In the genomic region with DNA sequence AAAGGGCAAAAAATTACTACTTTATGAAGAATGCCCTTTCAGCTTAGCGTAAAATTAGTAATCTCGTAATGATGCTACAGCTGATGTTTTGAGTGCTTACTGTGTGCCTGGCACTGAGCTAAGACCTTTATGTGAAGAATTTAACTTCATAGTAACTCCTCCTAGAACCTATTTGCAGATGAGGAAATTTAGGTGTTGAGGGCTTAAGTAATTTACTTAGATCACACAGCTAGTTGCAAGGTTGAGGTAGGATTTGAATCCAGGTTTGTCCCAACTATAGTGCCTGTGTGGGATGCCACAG, we compare ENCODE assay signal across 9 cellular contexts. TPM values are rescaled to one million over a fixed set of nuclear protein-coding genes. Genes with fewer than 3 reads are reported as not detected.
DNase-seq lines count a peak whose midpoint lies in the region; ATAC-seq and TF ChIP-seq lines count a peak whose summit lies in the region.
"Had no signal": no experiment of that assay in that cellular context is flagged by ENCODE, and none has a peak within 500 bp of the region (broad histone marks: within the 10 kb centered on the region; RNA-seq: fewer than 3 reads in every experiment).

No MANE protein-coding gene starts in this region.

- H3K4me3 ChIP-seq in BE2C (ENCODE audit: low read depth, low read length), result peak overlapping the region; percentile 67
- peak overlapping the region; percentile 83 for H3K4me3 ChIP-seq in choroid plexus epithelial cell (ENCODE audit: low read depth, low read length)

- peak overlapping the region in 2 of 3 donors; percentile 85 to 97 for H3K27ac Mint-ChIP-seq in IgD-negative memory B cell
- H3K27ac Mint-ChIP-seq in natural killer cell treated with Interleukin-12 subunit alpha and Interleukin-12 subunit beta and Interleukin-15 and Interleukin-18, amount 100 ng/mL, for 72 hours, result peak overlapping the region; percentile 63 to 84

- peaks cover 0 to 2% (median 0%) of the 10 kb centered on the region in 3 donors for H3K9me3 Mint-ChIP-seq in IgD-negative memory B cell
- peaks cover 4% of the 10 kb centered on the region for H3K9me3 Mint-ChIP-seq in natural killer cell treated with Interleukin-12 subunit alpha and Interleukin-12 subunit beta and Interleukin-15 and Interleukin-18, amount 100 ng/mL, for 72 hours

- H3K4me3 Mint-ChIP-seq in IgD-negative memory B cell, result peak overlapping the region; percentile 87 to 94 (median 92)
- H3K4me3 Mint-ChIP-seq in natural killer cell treated with Interleukin-12 subunit alpha and Interleukin-12 subunit beta and Interleukin-15 and Interleukin-18, amount 100 ng/mL, for 72 hours, result peak overlapping the region; percentile 81

- no peak for DNase-seq in BE2C
- DNase-seq in choroid plexus epithelial cell (ENCODE audit: low read depth), result no peak
- DNase-seq in natural killer cell treated with Interleukin-12 subunit alpha and Interleukin-12 subunit beta and Interleukin-15 and Interleukin-18, amount 100 ng/mL, for 72 hours (ENCODE audit: low spot score), result no peak
- no peak for DNase-seq in NCI-H2171 treated with DMSO at 0.1 percent for 48 hours (lab: John Stamatoyannopoulos, UW)
- DNase-seq in SKM-1 (lab: John Stamatoyannopoulos, UW; ENCODE audit: unreplicated experiment), result no peak
- no peak for DNase-seq in SKM-1 treated with dmso at 0.1 percent for 144 hours (lab: John Stamatoyannopoulos, UW; ENCODE audit: unreplicated experiment)
- DNase-seq in A172 (ENCODE audit: low spot score), result no peak

- no peak for ATAC-seq in natural killer cell treated with Interleukin-12 subunit alpha and Interleukin-12 subunit beta and Interleukin-15 and Interleukin-18, amount 100 ng/mL, for 72 hours
- ATAC-seq: activated CD4-positive, CD25-positive, alpha-beta regulatory T cell treated with anti-CD3 and anti-CD28 coated beads, Interleukin-2, amount 50 U/mL, for 24 hours had no signal

- no peaks in the 10 kb centered on the region for H3K27me3 ChIP-seq in BE2C

- TF ChIP-seq CTCF in BE2C (IDR thresholded peaks at IDR 0.05; ENCODE audit: low read depth, low read length), result no peak
- TF ChIP-seq CTCF in choroid plexus epithelial cell (conservative IDR thresholded peaks at IDR 0.05; ENCODE audit: low read depth, low read length), result no peak

- H3K27me3 Mint-ChIP-seq in IgD-negative memory B cell, result peaks cover 1% of the 10 kb centered on the region
- no peaks in the 10 kb centered on the region for H3K27me3 Mint-ChIP-seq in natural killer cell treated with Interleukin-12 subunit alpha and Interleukin-12 subunit beta and Interleukin-15 and Interleukin-18, amount 100 ng/mL, for 72 hours

- no peaks in the 10 kb centered on the region; the same call in 1 of the 2 replicates for H3K4me1 ChIP-seq in BE2C

- no peaks in the 10 kb centered on the region for H3K9me3 ChIP-seq in BE2C

- H3K36me3 ChIP-seq in BE2C, result no peaks in the 10 kb centered on the region

- H3K36me3 Mint-ChIP-seq in IgD-negative memory B cell, result peaks cover 7% of the 10 kb centered on the region
- peaks cover 4% of the 10 kb centered on the region for H3K36me3 Mint-ChIP-seq in natural killer cell treated with Interleukin-12 subunit alpha and Interleukin-12 subunit beta and Interleukin-15 and Interleukin-18, amount 100 ng/mL, for 72 hours

- H3K4me1 Mint-ChIP-seq in IgD-negative memory B cell, result peaks cover 16 to 33% (median 18%) of the 10 kb centered on the region in 3 donors
- H3K4me1 Mint-ChIP-seq in natural killer cell treated with Interleukin-12 subunit alpha and Interleukin-12 subunit beta and Interleukin-15 and Interleukin-18, amount 100 ng/mL, for 72 hours (ENCODE audit: low read depth in 2 of 2), result peaks cover 20 to 22% of the 10 kb centered on the region in 2 donors

RNA-seq across cellular contexts. Expression of a gene that starts 1.4 kb away (rescaled TPM):
- 5.7 TPM for polyA plus RNA-seq in BE2C (2012; ENCODE audit: insufficient read depth, insufficient read length, low read depth)
- 28.0 TPM for polyA plus RNA-seq in IgD-negative memory B cell
- 10 to 100 TPM; 36.8 to 41.5 TPM for total RNA-seq in natural killer cell treated with Interleukin-12 subunit alpha and Interleukin-12 subunit beta and Interleukin-15 and Interleukin-18, amount 100 ng/mL, for 72 hours
- total RNA-seq in A172 (2014; rRNA removed; shearing (Covaris generic)), result 17.7 and 38.9 TPM in 2 replicates
